13 cellular contexts compared by ENCODE assay signal in the genomic region with DNA sequence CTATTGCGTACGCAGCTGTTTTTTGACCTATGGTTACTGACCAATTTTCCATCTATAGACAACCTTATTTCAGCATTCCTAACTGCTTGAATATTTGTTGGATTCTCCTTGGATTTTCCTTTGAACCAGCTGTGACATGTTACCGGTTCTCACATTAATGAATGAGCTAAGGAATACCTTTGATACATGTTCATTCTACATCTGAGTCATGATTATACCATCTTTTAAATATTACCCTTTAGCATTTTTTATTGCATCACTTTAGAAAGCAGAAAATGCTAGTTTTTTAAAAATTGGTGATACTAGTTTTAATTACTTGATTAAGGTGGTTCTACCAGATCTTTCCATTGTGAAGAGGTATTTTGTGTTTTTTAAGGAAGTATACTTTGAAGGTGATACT.
"Had no signal": no experiment of that assay in that cellular context is flagged by ENCODE, and none has a peak within 500 bp of the region (broad histone marks: within the 10 kb centered on the region; RNA-seq: fewer than 3 reads in every experiment).

No MANE protein-coding gene starts in this region.

- DNase-seq: activated naive CD4-positive, alpha-beta T cell treated with anti-CD3 and anti-CD28 coated beads, Interleukin-2, amount 10 ng/mL, durations not matched to agents 7 days and 5 days; hippocampal formation; mesendoderm; nephron progenitor cell; right cardiac atrium; stimulated activated CD4-positive, alpha-beta T cell treated with anti-CD3 and anti-CD28 coated beads, Interleukin-1b, Interleukin-23, amount 100 ng/mL, for 48 hours; T-helper 1 cell; T1000 had no signal

- H3K36me3 ChIP-seq: ascending aorta, esophagus muscularis mucosa, prostate gland, thoracic aorta had no signal

- H3K4me3 ChIP-seq: ascending aorta, esophagus muscularis mucosa, prostate gland, thoracic aorta had no signal

- H3K27ac ChIP-seq: ascending aorta, esophagus muscularis mucosa, prostate gland, thoracic aorta had no signal

- ATAC-seq: activated CD4-positive, CD25-positive, alpha-beta regulatory T cell treated with anti-CD3 and anti-CD28 coated beads, Interleukin-2, amount 50 U/mL, for 24 hours had no signal

- H3K9me3 ChIP-seq: ascending aorta, esophagus muscularis mucosa, prostate gland, thoracic aorta had no signal

- H3K4me1 ChIP-seq: prostate gland had no signal

- H3K27me3 ChIP-seq: ascending aorta had no signal
